1 cellular context compared by ENCODE assay signal in genomic region chr13:21198391-21198790, GRCh38. TPM values are rescaled to one million over a fixed set of nuclear protein-coding genes. Genes with fewer than 3 reads are reported as not detected.
"Had no signal": no experiment of that assay in that cellular context is flagged by ENCODE, and none has a peak within 500 bp of the region (broad histone marks: within the 10 kb centered on the region; RNA-seq: fewer than 3 reads in every experiment).

No MANE protein-coding gene starts in this region.

RNA-seq across cellular contexts. Expression of gene SKA3, which starts 22.0 kb away (rescaled TPM):
- polyA plus RNA-seq: naive thymus-derived CD4-positive, alpha-beta T cell had no signal
